Comparison of ENCODE assay signal across 1 cellular context in genomic region chr4:94746746-94747145, GRCh38.
TF ChIP-seq lines count a peak whose summit lies in the region.

No MANE protein-coding gene starts in this region.

TF ChIP-seq in GM23338, 12 proteins besides CTCF, POLR2A, EP300 and RAD21 (continued from another document):
- TF ChIP-seq, protein P1, sequence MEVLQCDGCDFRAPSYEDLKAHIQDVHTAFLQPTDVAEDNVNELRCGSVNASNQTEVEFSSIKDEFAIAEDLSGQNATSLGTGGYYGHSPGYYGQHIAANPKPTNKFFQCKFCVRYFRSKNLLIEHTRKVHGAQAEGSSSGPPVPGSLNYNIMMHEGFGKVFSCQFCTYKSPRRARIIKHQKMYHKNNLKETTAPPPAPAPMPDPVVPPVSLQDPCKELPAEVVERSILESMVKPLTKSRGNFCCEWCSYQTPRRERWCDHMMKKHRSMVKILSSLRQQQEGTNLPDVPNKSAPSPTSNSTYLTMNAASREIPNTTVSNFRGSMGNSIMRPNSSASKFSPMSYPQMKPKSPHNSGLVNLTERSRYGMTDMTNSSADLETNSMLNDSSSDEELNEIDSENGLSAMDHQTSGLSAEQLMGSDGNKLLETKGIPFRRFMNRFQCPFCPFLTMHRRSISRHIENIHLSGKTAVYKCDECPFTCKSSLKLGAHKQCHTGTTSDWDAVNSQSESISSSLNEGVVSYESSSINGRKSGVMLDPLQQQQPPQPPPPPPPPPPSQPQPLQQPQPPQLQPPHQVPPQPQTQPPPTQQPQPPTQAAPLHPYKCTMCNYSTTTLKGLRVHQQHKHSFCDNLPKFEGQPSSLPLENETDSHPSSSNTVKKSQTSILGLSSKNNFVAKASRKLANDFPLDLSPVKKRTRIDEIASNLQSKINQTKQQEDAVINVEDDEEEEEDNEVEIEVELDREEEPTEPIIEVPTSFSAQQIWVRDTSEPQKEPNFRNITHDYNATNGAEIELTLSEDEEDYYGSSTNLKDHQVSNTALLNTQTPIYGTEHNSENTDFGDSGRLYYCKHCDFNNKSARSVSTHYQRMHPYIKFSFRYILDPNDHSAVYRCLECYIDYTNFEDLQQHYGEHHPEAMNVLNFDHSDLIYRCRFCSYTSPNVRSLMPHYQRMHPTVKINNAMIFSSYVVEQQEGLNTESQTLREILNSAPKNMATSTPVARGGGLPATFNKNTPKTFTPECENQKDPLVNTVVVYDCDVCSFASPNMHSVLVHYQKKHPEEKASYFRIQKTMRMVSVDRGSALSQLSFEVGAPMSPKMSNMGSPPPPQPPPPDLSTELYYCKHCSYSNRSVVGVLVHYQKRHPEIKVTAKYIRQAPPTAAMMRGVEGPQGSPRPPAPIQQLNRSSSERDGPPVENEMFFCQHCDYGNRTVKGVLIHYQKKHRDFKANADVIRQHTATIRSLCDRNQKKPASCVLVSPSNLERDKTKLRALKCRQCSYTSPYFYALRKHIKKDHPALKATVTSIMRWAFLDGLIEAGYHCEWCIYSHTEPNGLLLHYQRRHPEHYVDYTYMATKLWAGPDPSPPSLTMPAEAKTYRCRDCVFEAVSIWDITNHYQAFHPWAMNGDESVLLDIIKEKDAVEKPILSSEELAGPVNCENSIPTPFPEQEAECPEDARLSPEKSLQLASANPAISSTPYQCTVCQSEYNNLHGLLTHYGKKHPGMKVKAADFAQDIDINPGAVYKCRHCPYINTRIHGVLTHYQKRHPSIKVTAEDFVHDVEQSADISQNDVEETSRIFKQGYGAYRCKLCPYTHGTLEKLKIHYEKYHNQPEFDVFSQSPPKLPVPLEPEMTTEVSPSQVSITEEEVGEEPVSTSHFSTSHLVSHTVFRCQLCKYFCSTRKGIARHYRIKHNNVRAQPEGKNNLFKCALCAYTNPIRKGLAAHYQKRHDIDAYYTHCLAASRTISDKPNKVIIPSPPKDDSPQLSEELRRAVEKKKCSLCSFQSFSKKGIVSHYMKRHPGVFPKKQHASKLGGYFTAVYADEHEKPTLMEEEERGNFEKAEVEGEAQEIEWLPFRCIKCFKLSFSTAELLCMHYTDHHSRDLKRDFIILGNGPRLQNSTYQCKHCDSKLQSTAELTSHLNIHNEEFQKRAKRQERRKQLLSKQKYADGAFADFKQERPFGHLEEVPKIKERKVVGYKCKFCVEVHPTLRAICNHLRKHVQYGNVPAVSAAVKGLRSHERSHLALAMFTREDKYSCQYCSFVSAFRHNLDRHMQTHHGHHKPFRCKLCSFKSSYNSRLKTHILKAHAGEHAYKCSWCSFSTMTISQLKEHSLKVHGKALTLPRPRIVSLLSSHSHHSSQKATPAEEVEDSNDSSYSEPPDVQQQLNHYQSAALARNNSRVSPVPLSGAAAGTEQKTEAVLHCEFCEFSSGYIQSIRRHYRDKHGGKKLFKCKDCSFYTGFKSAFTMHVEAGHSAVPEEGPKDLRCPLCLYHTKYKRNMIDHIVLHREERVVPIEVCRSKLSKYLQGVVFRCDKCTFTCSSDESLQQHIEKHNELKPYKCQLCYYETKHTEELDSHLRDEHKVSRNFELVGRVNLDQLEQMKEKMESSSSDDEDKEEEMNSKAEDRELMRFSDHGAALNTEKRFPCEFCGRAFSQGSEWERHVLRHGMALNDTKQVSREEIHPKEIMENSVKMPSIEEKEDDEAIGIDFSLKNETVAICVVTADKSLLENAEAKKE (CRISPR knock-in tag; IDR thresholded peaks at IDR 0.05): no peak
